ENCODE assay signal across 22 cellular contexts in genomic region chr4:186702297-186702696, GRCh38. TPM values are rescaled to one million over a fixed set of nuclear protein-coding genes. Genes with fewer than 3 reads are reported as not detected.
DNase-seq lines count a peak whose midpoint lies in the region; ATAC-seq and TF ChIP-seq lines count a peak whose summit lies in the region.
"Had no signal": no experiment of that assay in that cellular context is flagged by ENCODE, and none has a peak within 500 bp of the region (broad histone marks: within the 10 kb centered on the region; RNA-seq: fewer than 3 reads in every experiment).

No MANE protein-coding gene starts in this region.

- H3K27me3 Mint-ChIP-seq in neural crest cell (ENCODE audit: low read depth) = no peaks in the 10 kb centered on the region
- H3K27me3 Mint-ChIP-seq: central memory CD8-positive, alpha-beta T cell; stimulated activated naive B cell treated with anti-CD40 and anti-IgM and Interleukin-4, amounts not matched to agents 10 μg/mL and 1 μg/mL and 100 μg/mL, for 72 hours had no signal

- intact Hi-C loops in Right ventricle myocardium superior (cut with DNase I) = no loop called here
- intact Hi-C loops in esophagus muscularis mucosa (cut with DNase I) = no loop called here
- intact Hi-C loops in transverse colon (cut with DNase I; ENCODE audit: low total_unique reads) = no loop called here

- H3K27ac ChIP-seq in right atrium auricular region (peak overlapping the region; percentile 91 to 92), esophagus muscularis mucosa (replicated peaks in 1 of 4) (peak overlapping the region; percentile 68 to 79 (median 78)), transverse colon (peak overlapping the region; percentile 72 to 79 (median 76))
- H3K27ac ChIP-seq: C4-2B had no signal

- H3K4me1 Mint-ChIP-seq in neural crest cell = peaks cover 48% of the 10 kb centered on the region
- H3K4me1 Mint-ChIP-seq: central memory CD8-positive, alpha-beta T cell; stimulated activated naive B cell treated with anti-CD40 and anti-IgM and Interleukin-4, amounts not matched to agents 10 μg/mL and 1 μg/mL and 100 μg/mL, for 72 hours had no signal

- 52% methylated on average over 4 of the region's 4 CpGs for WGBS in esophagus muscularis mucosa
- 25 to 42% methylated on average over 4 of the region's 4 CpGs for WGBS in transverse colon (ENCODE audit: low coverage in 1 of 2), 2 donors

- H3K4me3 ChIP-seq in right atrium auricular region = no peak overlapping the region
- H3K4me3 ChIP-seq in esophagus muscularis mucosa = peak overlapping the region in 1 of 4 donors; percentile 31
- H3K4me3 ChIP-seq in transverse colon = no peak overlapping the region
- H3K4me3 ChIP-seq: upper lobe of right lung had no signal

- no peak for TF ChIP-seq CTCF in right atrium auricular region (IDR thresholded peaks at IDR 0.05)
- TF ChIP-seq CTCF in esophagus muscularis mucosa (IDR thresholded peaks at IDR 0.05) = no peak
- no peak for TF ChIP-seq CTCF in neural crest cell (conservative IDR thresholded peaks at IDR 0.05)
- no peak for TF ChIP-seq CTCF in transverse colon (IDR thresholded peaks at IDR 0.05)

- H3K27me3 ChIP-seq in right atrium auricular region (no peaks in the 10 kb centered on the region), esophagus muscularis mucosa (no peaks in the 10 kb centered on the region), transverse colon (no peaks in the 10 kb centered on the region)
- H3K27me3 ChIP-seq: upper lobe of right lung had no signal

- TF ChIP-seq POLR2A in esophagus muscularis mucosa (IDR thresholded peaks at IDR 0.05; ENCODE audit: low read depth) = no peak
- TF ChIP-seq POLR2A in transverse colon (IDR thresholded peaks at IDR 0.05) = no peak

- H3K9me3 ChIP-seq in right atrium auricular region (no peaks in the 10 kb centered on the region), esophagus muscularis mucosa (no peaks in the 10 kb centered on the region), transverse colon (no peaks in the 10 kb centered on the region)
- H3K9me3 ChIP-seq: upper lobe of right lung had no signal

- H3K4me3 Mint-ChIP-seq in neural crest cell = no peak overlapping the region
- H3K4me3 Mint-ChIP-seq: activated CD8-positive, alpha-beta T cell treated with anti-CD3 and anti-CD28 coated beads, Interleukin-2, amount 10 ng/mL, durations not matched to agents 7 days and 5 days; central memory CD8-positive, alpha-beta T cell; stimulated activated naive B cell treated with anti-CD40 and anti-IgM and Interleukin-4, amounts not matched to agents 10 μg/mL and 1 μg/mL and 100 μg/mL, for 72 hours; T-helper 2 cell treated with Interferon-gamma antibody and Interleukin-4, amounts not matched to agents 5 μg/mL and 100 μg/mL, for 36 hours had no signal

- ATAC-seq in Right ventricle myocardium superior (ENCODE audit: poor library complexity) = no peak
- ATAC-seq: activated CD8-positive, alpha-beta T cell treated with anti-CD3 and anti-CD28 coated beads, Interleukin-2, amount 10 ng/mL, durations not matched to agents 7 days and 5 days; left colon; stimulated activated naive B cell treated with anti-CD40 and anti-IgM and Interleukin-4, amounts not matched to agents 10 μg/mL and 1 μg/mL and 100 μg/mL, for 72 hours; upper lobe of right lung had no signal

- no peak for TF ChIP-seq EP300 in esophagus muscularis mucosa (IDR thresholded peaks at IDR 0.05)
- TF ChIP-seq EP300 in transverse colon (IDR thresholded peaks at IDR 0.05; ENCODE audit: low read depth) = no peak

- H3K36me3 ChIP-seq in right atrium auricular region = no peaks in the 10 kb centered on the region
- peaks cover 0 to 11% (median 3%) of the 10 kb centered on the region in 4 donors for H3K36me3 ChIP-seq in esophagus muscularis mucosa
- H3K36me3 ChIP-seq in transverse colon = no peaks in the 10 kb centered on the region

- H3K4me1 ChIP-seq in right atrium auricular region (peaks cover 0 to 81% of the 10 kb centered on the region in 2 donors), esophagus muscularis mucosa (peaks cover 45 to 73% (median 69%) of the 10 kb centered on the region in 4 donors), transverse colon (peaks cover 30 to 80% (median 47%) of the 10 kb centered on the region in 4 donors)
- H3K4me1 ChIP-seq: upper lobe of right lung had no signal

- in situ Hi-C loops in transverse colon (cut with MboI; ENCODE audit: low pct_ligation_motif_present in 1 of 4, low pct_unique_long_range_greater_than_20kb in 1 of 4, low sequenced_read_pairs in 3 of 4) = no loop called here

- peaks cover 29% of the 10 kb centered on the region for H3K36me3 Mint-ChIP-seq in neural crest cell (ENCODE audit: low read depth)
- H3K36me3 Mint-ChIP-seq: stimulated activated naive B cell treated with anti-CD40 and anti-IgM and Interleukin-4, amounts not matched to agents 10 μg/mL and 1 μg/mL and 100 μg/mL, for 72 hours had no signal

- DNase-seq in right atrium auricular region (ENCODE audit: low spot score) (no peak), Right ventricle myocardium superior (no peak), esophagus muscularis mucosa (ENCODE audit: extremely low spot score) (no peak), neural crest cell (ENCODE audit: low read depth, low spot score) (no peak), transverse colon (no peak), HuH-7 (ENCODE audit: low spot score) (no peak), NCI-H128 (lab: John Stamatoyannopoulos, UW; ENCODE audit: unreplicated experiment) (no peak), activated gamma-delta T cell (lab: John Stamatoyannopoulos, UW) (no peak)
- DNase-seq: ACHN; activated CD4-positive, CD25-positive, alpha-beta regulatory T cell; activated CD8-positive, alpha-beta T cell treated with anti-CD3 and anti-CD28 coated beads, Interleukin-2, amount 10 ng/mL, durations not matched to agents 7 days and 5 days; Kasumi-1; left colon; NCI-H1105 treated with DMSO at 0.1 percent for 48 hours; NCI-H2171; NCI-H526 treated with DMSO at 0.1 percent for 48 hours; stimulated activated CD4-positive, alpha-beta T cell treated with anti-CD3 and anti-CD28 coated beads, Interleukin-15, amount 100 ng/mL, for 24 hours; stimulated activated naive B cell treated with anti-CD40 and anti-IgM and Interleukin-4, amounts not matched to agents 10 μg/mL and 1 μg/mL and 100 μg/mL, for 72 hours; upper lobe of right lung had no signal

- no peaks in the 10 kb centered on the region for H3K9me3 Mint-ChIP-seq in neural crest cell

- peak overlapping the region; percentile 40 for H3K27ac Mint-ChIP-seq in neural crest cell (ENCODE audit: unreplicated experiment)
- H3K27ac Mint-ChIP-seq: activated CD8-positive, alpha-beta T cell treated with anti-CD3 and anti-CD28 coated beads, Interleukin-2, amount 10 ng/mL, durations not matched to agents 7 days and 5 days; stimulated activated naive B cell treated with anti-CD40 and anti-IgM and Interleukin-4, amounts not matched to agents 10 μg/mL and 1 μg/mL and 100 μg/mL, for 72 hours; T-helper 2 cell treated with Interferon-gamma antibody and Interleukin-4, amounts not matched to agents 5 μg/mL and 100 μg/mL, for 36 hours had no signal

RNA-seq across cellular contexts. Expression of gene FAT1, which starts 21.4 kb away (rescaled TPM):
- 10 to 100 TPM; 70.3 to 89.5 TPM for total RNA-seq in right atrium auricular region
- 48.0 TPM for total RNA-seq in Right ventricle myocardium superior
- 100 to 1,000 TPM; 145 to 244 (median 200) TPM for total RNA-seq in esophagus muscularis mucosa
- 127 and 130 TPM in 2 replicates for total RNA-seq in neural crest cell
- 100 to 1,000 TPM; 321 to 477 (median 380) TPM for total RNA-seq in transverse colon
- total RNA-seq: activated CD8-positive, alpha-beta T cell treated with anti-CD3 and anti-CD28 coated beads, Interleukin-2, amount 10 ng/mL, durations not matched to agents 7 days and 5 days had no signal
